9 cellular contexts compared by ENCODE assay signal in genomic region chr22:46077669-46078099, GRCh38.
DNase-seq lines count a peak whose midpoint lies in the region; ATAC-seq and TF ChIP-seq lines count a peak whose summit lies in the region.
"Had no signal": no experiment of that assay in that cellular context is flagged by ENCODE, and none has a peak within 500 bp of the region (broad histone marks: within the 10 kb centered on the region; RNA-seq: fewer than 3 reads in every experiment).

No MANE protein-coding gene starts in this region.

- WGBS in psoas muscle, 3 donors: 14 to 21% (median 17%) methylated on average over 12 of the region's 12 CpGs

- no peaks in the 10 kb centered on the region for H3K9me3 ChIP-seq in SK-N-MC (ENCODE audit: low read depth, low read length)
- no peaks in the 10 kb centered on the region for H3K9me3 ChIP-seq in psoas muscle

- peaks cover 81% of the 10 kb centered on the region for H3K36me3 ChIP-seq in SK-N-MC (ENCODE audit: insufficient read depth, low read length)
- peaks cover 0 to 2% of the 10 kb centered on the region in 2 donors for H3K36me3 ChIP-seq in psoas muscle (ENCODE audit: insufficient read depth in 1 of 2, low read depth in 1 of 2)

- TF ChIP-seq CTCF in foreskin fibroblast (IDR thresholded peaks at IDR 0.05; ENCODE audit: low read depth, low read length) (no peak), psoas muscle (IDR thresholded peaks at IDR 0.05) (no peak)

- H3K4me3 ChIP-seq in SK-N-MC: peak overlapping the region; percentile 89
- H3K4me3 ChIP-seq in foreskin fibroblast (ENCODE audit: low read depth in 1 of 2, low read length in 2 of 2): peak overlapping the region; percentile 68 to 86
- H3K4me3 ChIP-seq in psoas muscle: peak overlapping the region; percentile 95

- DNase-seq in COLO668 (lab: John Stamatoyannopoulos, UW; ENCODE audit: unreplicated experiment) (peak; percentile 34), SK-N-MC (ENCODE audit: low read depth, low spot score) (no peak), foreskin fibroblast (peak in 1 of 2 donors; percentile 51), psoas muscle (peak; percentile 34 to 61), NK-92 (lab: John Stamatoyannopoulos, UW; ENCODE audit: unreplicated experiment) (no peak), NCI-H2171 treated with DMSO at 0.1 percent for 48 hours (lab: John Stamatoyannopoulos, UW) (no peak), ecto neural progenitor cell (ENCODE audit: low spot score) (no peak), 8988T (no peak)
- DNase-seq: NCI-H524 had no signal

- no peaks in the 10 kb centered on the region for H3K27me3 ChIP-seq in psoas muscle (ENCODE audit: insufficient read depth in 3 of 3, low read length in 2 of 3)

- H3K9ac ChIP-seq in SK-N-MC (ENCODE audit: insufficient read length): peak overlapping the region; percentile 100

- peaks cover 62% of the 10 kb centered on the region for H3K4me1 ChIP-seq in psoas muscle

- ATAC-seq in psoas muscle: peak in 2 of 4 donors; percentile 19

- intact Hi-C loops in psoas muscle (cut with DNase I): no loop called here

- peak overlapping the region; percentile 98 for H3K27ac ChIP-seq in SK-N-MC
- H3K27ac ChIP-seq in psoas muscle: peak overlapping the region; percentile 98

Comparison
In these comparisons a context has a peak if more than half of its experiments do, and no peak if none do; other contexts are left out.
1. DNase-seq: peak in COLO668 (single experiment) and psoas muscle (2 of 2); none in SK-N-MC (single experiment), NK-92 (single experiment), NCI-H2171 treated with DMSO at 0.1 percent for 48 hours (single experiment), ecto neural progenitor cell (single experiment) and 8988T (single experiment).
2. Peak in every context shown above with its lines, with median percentiles within 50 percentile points of each other: H3K4me3 ChIP-seq.